Comparison of ENCODE assay signal across 9 cellular contexts in the genomic region with DNA sequence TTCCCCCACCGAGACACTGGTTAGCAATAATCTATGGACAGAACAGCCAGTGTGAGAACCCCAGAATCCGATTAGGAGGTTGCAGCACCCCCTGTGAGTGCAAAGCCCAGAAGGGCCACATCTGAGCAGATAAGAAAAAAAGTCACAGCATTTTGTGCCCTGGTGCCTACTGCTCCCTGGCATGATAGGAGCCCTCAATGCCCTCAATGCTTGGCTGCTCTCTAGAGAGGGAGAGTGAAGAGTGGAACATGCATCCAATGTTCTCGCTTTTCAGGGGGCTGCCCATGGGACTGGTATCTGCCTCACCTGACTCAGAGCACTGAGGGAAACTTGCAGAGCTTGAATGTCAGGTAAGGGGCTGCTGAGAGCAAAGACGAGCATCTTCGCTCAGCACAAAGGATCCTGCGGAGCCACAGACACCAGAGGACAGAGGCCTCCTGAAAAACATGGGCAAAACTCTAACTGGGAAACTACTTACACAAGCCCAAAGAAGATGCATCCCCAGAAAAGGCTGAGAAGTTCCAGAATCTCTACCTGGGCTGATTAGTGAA.
"Had no signal": no experiment of that assay in that cellular context is flagged by ENCODE, and none has a peak within 500 bp of the region (broad histone marks: within the 10 kb centered on the region; RNA-seq: fewer than 3 reads in every experiment).

No MANE protein-coding gene starts in this region.

- DNase-seq: activated B cell treated with CpG ODN at 0.5 μM for 24 hours; activated CD4-positive, alpha-beta T cell treated with anti-CD3 and anti-CD28 coated beads, Interleukin-2, amount 10 ng/mL, durations not matched to agents 24 days and 14 days; activated naive CD4-positive, alpha-beta T cell; aorta; midbrain; small intestine; uterus had no signal

- H3K36me3 ChIP-seq: uterus had no signal

- ATAC-seq: right cardiac atrium had no signal

- H3K27ac ChIP-seq: foreskin keratinocyte, uterus had no signal

- H3K9me3 ChIP-seq: uterus had no signal

- H3K27me3 ChIP-seq: foreskin keratinocyte, uterus had no signal

- H3K4me3 ChIP-seq: uterus had no signal
